In genomic region chr17:76537288-76537577, GRCh38 we compare ENCODE assay signal across 10 cellular contexts. TPM values are rescaled to one million over a fixed set of nuclear protein-coding genes. Genes with fewer than 3 reads are reported as not detected.
A peak's percentile ranks its signal among the peaks of the same experiment; 100 is the strongest.
DNase-seq lines count a peak whose midpoint lies in the region; ATAC-seq and TF ChIP-seq lines count a peak whose summit lies in the region.
"Had no signal": no experiment of that assay in that cellular context is flagged by ENCODE, and none has a peak within 500 bp of the region (broad histone marks: within the 10 kb centered on the region; RNA-seq: fewer than 3 reads in every experiment).

No MANE protein-coding gene starts in this region.

- peak overlapping the region in 2 of 5 donors; percentile 17 to 78 for H3K9ac ChIP-seq in subcutaneous abdominal adipose tissue (ENCODE audit: low read length in 5 of 5)

- POLR2A ChIA-PET in GM10248 (lab: Yijun Ruan, JAX), result no interaction called here

- no peaks in the 10 kb centered on the region for H3K9me3 Mint-ChIP-seq in activated naive CD4-positive, alpha-beta T cell treated with anti-CD3 and anti-CD28 coated beads, Interleukin-2, amount 50 U/mL, for 72 hours
- H3K9me3 Mint-ChIP-seq: natural killer cell treated with Interleukin-12 subunit alpha and Interleukin-12 subunit beta and Interleukin-15 and Interleukin-18, amount 100 ng/mL, for 72 hours had no signal

- H3K36me3 Mint-ChIP-seq in activated naive CD4-positive, alpha-beta T cell treated with anti-CD3 and anti-CD28 coated beads, Interleukin-2, amount 50 U/mL, for 72 hours, result no peaks in the 10 kb centered on the region
- H3K36me3 Mint-ChIP-seq: natural killer cell treated with Interleukin-12 subunit alpha and Interleukin-12 subunit beta and Interleukin-15 and Interleukin-18, amount 100 ng/mL, for 72 hours had no signal

- H3K27ac ChIP-seq in coronary artery (peak overlapping the region; percentile 1 to 87), subcutaneous abdominal adipose tissue (ENCODE audit: low read depth, low read length) (peak overlapping the region; percentile 57)

- peaks cover 0 to 3% (median 0%) of the 10 kb centered on the region in 5 donors for H3K36me3 ChIP-seq in subcutaneous abdominal adipose tissue (ENCODE audit: control insufficient read depth in 5 of 5, insufficient read depth in 5 of 5, low read length in 5 of 5)

- TF ChIP-seq CTCF in coronary artery (IDR thresholded peaks at IDR 0.05) (no peak), GM10248 (IDR thresholded peaks at IDR 0.05; ENCODE audit: control extremely low read depth, extremely low read depth, low read depth, missing control alignments) (no peak)

- no peaks in the 10 kb centered on the region for H3K9me3 ChIP-seq in subcutaneous abdominal adipose tissue (ENCODE audit: control insufficient read depth in 5 of 5, low read length in 5 of 5)

- H3K27me3 ChIP-seq in subcutaneous abdominal adipose tissue (ENCODE audit: control insufficient read depth in 5 of 5, insufficient read depth in 4 of 5, low read length in 5 of 5), result peaks cover 0 to 4% (median 0%) of the 10 kb centered on the region in 5 donors

- peaks cover 9 to 68% (median 61%) of the 10 kb centered on the region in 5 donors for H3K4me1 ChIP-seq in subcutaneous abdominal adipose tissue (ENCODE audit: control insufficient read depth in 5 of 5, insufficient read depth in 5 of 5, low read length in 5 of 5)

- H3K27ac Mint-ChIP-seq in activated naive CD4-positive, alpha-beta T cell treated with anti-CD3 and anti-CD28 coated beads, Interleukin-2, amount 50 U/mL, for 72 hours, result no peak overlapping the region
- H3K27ac Mint-ChIP-seq: natural killer cell treated with Interleukin-12 subunit alpha and Interleukin-12 subunit beta and Interleukin-15 and Interleukin-18, amount 100 ng/mL, for 72 hours had no signal

- no peak for ATAC-seq in activated naive CD4-positive, alpha-beta T cell treated with anti-CD3 and anti-CD28 coated beads, Interleukin-2, amount 50 U/mL, for 72 hours

- DNase-seq in HCEC 1CT (peak; percentile 41), coronary artery (ENCODE audit: low spot score) (peak; percentile 78), kidney tubule cell (ENCODE audit: low spot score) (peak; percentile 55), GM10248 (ENCODE audit: extremely low spot score) (no peak), NCI-H1436 treated with DMSO at 0.1 percent for 48 hours (lab: John Stamatoyannopoulos, UW) (no peak)
- DNase-seq in activated T-cell treated with anti-CD3 and anti-CD28 coated beads, Interleukin-2, amount 50 U/mL, for 48 hours, result no peak
- DNase-seq in activated naive CD4-positive, alpha-beta T cell treated with anti-CD3 and anti-CD28 coated beads, Interleukin-2, amount 50 U/mL, for 72 hours (ENCODE audit: low spot score in 2 of 2), result no peak
- DNase-seq: NCI-H2029 treated with DMSO at 0.1 percent for 48 hours had no signal

- peak overlapping the region; percentile 79 for H3K4me3 ChIP-seq in coronary artery
- H3K4me3 ChIP-seq in subcutaneous abdominal adipose tissue (ENCODE audit: low read depth in 1 of 5, low read length in 5 of 5), result peak overlapping the region in 4 of 5 donors; percentile 52 to 67 (median 62)

- CTCF ChIA-PET in GM10248 (lab: Yijun Ruan, JAX), result interaction anchor here (0.8 to 1.2 kb wide), 2 partner anchors 14 to 19 kb away, joined by 3 to 5 read pairs; no protein-coding TSS in a partner anchor

RNA-seq across cellular contexts. Expression of gene CYGB, which starts 0.3 kb away (rescaled TPM):
- not detected for total RNA-seq in activated naive CD4-positive, alpha-beta T cell treated with anti-CD3 and anti-CD28 coated beads, Interleukin-2, amount 50 U/mL, for 72 hours

RNA-seq across cellular contexts. Expression of gene PRCD, which starts 2.6 kb away (rescaled TPM):
- not detected for total RNA-seq in activated naive CD4-positive, alpha-beta T cell treated with anti-CD3 and anti-CD28 coated beads, Interleukin-2, amount 50 U/mL, for 72 hours

RNA-seq across cellular contexts. Expression of gene RHBDF2, which starts 36.0 kb away (rescaled TPM):
- 10 to 100 TPM; 30.4 to 43.1 TPM for total RNA-seq in activated naive CD4-positive, alpha-beta T cell treated with anti-CD3 and anti-CD28 coated beads, Interleukin-2, amount 50 U/mL, for 72 hours

RNA-seq across cellular contexts. Expression of gene ST6GALNAC2, which starts 48.4 kb away (rescaled TPM):
- not detected for total RNA-seq in activated naive CD4-positive, alpha-beta T cell treated with anti-CD3 and anti-CD28 coated beads, Interleukin-2, amount 50 U/mL, for 72 hours

Comparison
In these comparisons a context has a peak if more than half of its experiments do, and no peak if none do; other contexts are left out.
1. DNase-seq: peak in HCEC 1CT (single experiment), coronary artery (single experiment) and kidney tubule cell (single experiment); none in GM10248 (single experiment), activated T-cell treated with anti-CD3 and anti-CD28 coated beads, Interleukin-2, amount 50 U/mL, for 48 hours (0 of 2), activated naive CD4-positive, alpha-beta T cell treated with anti-CD3 and anti-CD28 coated beads, Interleukin-2, amount 50 U/mL, for 72 hours (0 of 2) and NCI-H1436 treated with DMSO at 0.1 percent for 48 hours (single experiment).